Comparison of ENCODE assay signal across 8 cellular contexts in the genomic region with DNA sequence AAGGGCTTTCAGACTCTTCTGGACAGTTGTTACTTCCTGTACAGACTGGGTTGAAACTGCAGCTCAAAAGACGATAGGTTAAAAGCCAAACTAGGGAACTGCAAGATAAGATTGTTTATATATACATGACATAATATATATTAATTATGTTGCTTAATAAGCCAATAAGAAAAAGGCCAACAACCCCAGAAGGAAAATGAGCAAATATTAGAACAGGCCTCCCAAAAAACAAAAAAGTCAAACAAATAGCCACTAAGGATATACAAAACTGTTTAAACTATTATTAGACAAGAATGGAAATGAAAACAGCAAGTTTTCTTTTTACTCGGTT. TPM values are rescaled to one million over a fixed set of nuclear protein-coding genes. Genes with fewer than 3 reads are reported as not detected.
DNase-seq lines count a peak whose midpoint lies in the region; ATAC-seq, FAIRE-seq and TF ChIP-seq lines count a peak whose summit lies in the region.

No MANE protein-coding gene starts in this region.

- no TSS peak for BruUV-seq in K562 (replicated peaks; lab: Mats Ljungman, UMichigan)

- peaks cover 27% of the 10 kb centered on the region for H3K79me2 ChIP-seq in K562 (ENCODE audit: control insufficient read depth, insufficient read depth, low read length)

- H4K20me1 ChIP-seq in K562 (replicated peaks; ENCODE audit: control insufficient read depth, insufficient read depth, low read length) = no peaks in the 10 kb centered on the region

- intact Hi-C loops in heart right ventricle (cut with DNase I) = loop anchor here in 1 of 10 donors (2.0 kb wide), 1 partner anchor 21 kb away; no protein-coding TSS in a partner anchor
- intact Hi-C loops in Right ventricle myocardium inferior (cut with DNase I) = loop anchor here (10.0 kb wide), 1 partner anchor 195 kb away; a partner anchor contains a TSS
- intact Hi-C loops in K562 (cut with micrococcal nuclease) = no loop called here
- intact Hi-C loops in aorta (cut with DNase I) = no loop called here

- H3K9ac ChIP-seq in K562 (ENCODE audit: insufficient read depth in 1 of 2, low read depth in 2 of 2, low read length in 2 of 2) = peak overlapping the region in 1 of 2 experiments; percentile 88; a peak in 2 of 4 replicates

- H3K4me2 ChIP-seq in K562 (ENCODE audit: insufficient read depth, low read length) = peak overlapping the region; percentile 91; the same call in 1 of the 2 replicates

- peaks cover 0 to 14% (median 0%) of the 10 kb centered on the region in 11 donors for H3K9me3 ChIP-seq in heart right ventricle
- H3K9me3 ChIP-seq in K562 (replicated peaks; ENCODE audit: control insufficient read depth, insufficient read depth, low read depth, low read length) = 0 out of 2 replicates have a peak, but pooled peaks cover 2% of the 10 kb centered on the region
- no peaks in the 10 kb centered on the region for H3K9me3 ChIP-seq in aorta (ENCODE audit: control insufficient read depth, low read length)

- no peak for DNase-seq in heart right ventricle
- DNase-seq in Right ventricle myocardium inferior (ENCODE audit: missing footprints) = no peak
- DNase-seq in K562 (ENCODE audit: extremely low read depth in 1 of 4, low spot score in 3 of 4) = no peak
- no peak for DNase-seq in mesothelial cell of epicardium (ENCODE audit: low spot score in 2 of 2, unreplicated experiment in 2 of 2)
- DNase-seq in aorta = no peak
- DNase-seq in nucleus accumbens (lab: John Stamatoyannopoulos, UW) = no peak
- no peak for DNase-seq in NCI-H187 (lab: John Stamatoyannopoulos, UW)

- H3K27me3 ChIP-seq in heart right ventricle = peaks cover 0 to 31% (median 7%) of the 10 kb centered on the region in 7 donors
- no peaks in the 10 kb centered on the region for H3K27me3 ChIP-seq in K562 (ENCODE audit: control insufficient read depth in 2 of 2, insufficient read depth in 2 of 2, low read length in 2 of 2)
- no peaks in the 10 kb centered on the region for H3K27me3 ChIP-seq in aorta (ENCODE audit: control insufficient read depth in 1 of 2, insufficient read depth in 2 of 2, low read length in 1 of 2)

- FAIRE-seq in K562 (lab: Jason Lieb, UNC) = no peak

- peak overlapping the region; percentile 74 for H3K4me3 Mint-ChIP-seq in mesothelial cell of epicardium

- TF ChIP-seq EP300 in K562 (IDR thresholded peaks at IDR 0.05; ENCODE audit: low read length) = no peak

- H3K4me1 ChIP-seq in heart right ventricle = peaks cover 0 to 24% (median 13%) of the 10 kb centered on the region in 9 donors
- H3K4me1 ChIP-seq in K562 (replicated peaks in 1 of 2; ENCODE audit: control insufficient read depth in 2 of 2, insufficient read depth in 2 of 2, low read length in 2 of 2) = peaks cover 12 to 18% of the 10 kb centered on the region in 2 experiments; a peak in 4 of 5 replicates
- no peaks in the 10 kb centered on the region for H3K4me1 ChIP-seq in aorta (ENCODE audit: control insufficient read depth in 1 of 2, insufficient read depth in 2 of 2, low read length in 2 of 2)

- H3K4me1 Mint-ChIP-seq in mesothelial cell of epicardium = peaks cover 35% of the 10 kb centered on the region

- H3K27me3 Mint-ChIP-seq in mesothelial cell of epicardium (ENCODE audit: low read depth) = no peaks in the 10 kb centered on the region

- no peak for TF ChIP-seq POLR2A in K562 (conservative IDR thresholded peaks at IDR 0.05)

- H3K36me3 ChIP-seq in heart right ventricle = peaks cover 0 to 34% (median 22%) of the 10 kb centered on the region in 9 donors
- peaks cover 26% of the 10 kb centered on the region for H3K36me3 ChIP-seq in K562 (ENCODE audit: control insufficient read depth, insufficient read depth, low read length)
- H3K36me3 ChIP-seq in aorta (ENCODE audit: control insufficient read depth in 1 of 2, insufficient read depth in 2 of 2, low read length in 1 of 2) = peaks cover 4 to 12% of the 10 kb centered on the region in 2 donors

- CTCF ChIA-PET in K562 (lab: Yijun Ruan, JAX; ENCODE audit: low intra/inter-chr PET ratio) = no interaction called here

- 23 to 25% methylated on average over 2 of the region's 2 CpGs for WGBS in heart right ventricle, 2 donors
- WGBS in K562 (ENCODE audit: insufficient coverage, low coverage, missing lambda C conversion rate) = 23% methylated on average over 2 of the region's 2 CpGs
- 3 to 5% methylated on average over 2 of the region's 2 CpGs for WGBS in aorta, 2 donors

- TF ChIP-seq RAD21 in K562 (CRISPR knock-in tag; conservative IDR thresholded peaks at IDR 0.05 in 1 of 2, IDR thresholded peaks at IDR 0.05 in 1 of 2) = no peak

- H2AFZ ChIP-seq in K562 (ENCODE audit: low read depth, low read length) = peak overlapping the region; percentile 92

- POLR2A ChIA-PET in K562 (lab: Yijun Ruan, JAX) = interaction anchor here (0.7 to 1.0 kb wide), 5 partner anchors 9 to 277 kb away, joined by 3 to 6 read pairs (median 3); no protein-coding TSS in a partner anchor

- no peaks in the 10 kb centered on the region for H3K9me1 ChIP-seq in K562 (ENCODE audit: control insufficient read depth, insufficient read depth, low read length)

- peak overlapping the region; percentile 83 for H3K27ac Mint-ChIP-seq in mesothelial cell of epicardium

- H3K9me3 Mint-ChIP-seq in mesothelial cell of epicardium = no peaks in the 10 kb centered on the region

- in situ Hi-C loops in K562 (cut with MboI) = no loop called here

- H3K27ac ChIP-seq in heart right ventricle (peak overlapping the region in 9 of 10 donors; percentile 82 to 94 (median 90)), K562 (ENCODE audit: extremely low read depth, low read depth, low read length) (peak overlapping the region; percentile 88), aorta (ENCODE audit: low read depth in 1 of 2, low read length in 2 of 2) (no peak overlapping the region)

- peaks cover 17% of the 10 kb centered on the region for H3K36me3 Mint-ChIP-seq in mesothelial cell of epicardium

- H3K4me3 ChIP-seq in heart right ventricle = peak overlapping the region; percentile 55 to 85 (median 72)
- peak overlapping the region; percentile 62; the same call in 1 of the 2 replicates for H3K4me3 ChIP-seq in K562
- H3K4me3 ChIP-seq in aorta (ENCODE audit: low read length in 2 of 2) = peak overlapping the region; percentile 51 to 88

- ATAC-seq in heart right ventricle = no peak
- ATAC-seq in Right ventricle myocardium inferior = no peak
- ATAC-seq in K562 = no peak
- ATAC-seq in aorta (ENCODE audit: low FRiP score) = no peak
- no peak for ATAC-seq in HG03439 (IDR thresholded peaks at IDR 0.05; ENCODE audit: unreplicated experiment)

- no peak for TF ChIP-seq CTCF in heart right ventricle (IDR thresholded peaks at IDR 0.05)
- no peak for TF ChIP-seq CTCF in K562 (IDR thresholded peaks at IDR 0.05 in 2 of 3, conservative IDR thresholded peaks at IDR 0.05 in 1 of 3; ENCODE audit: insufficient read depth in 2 of 3, low read depth in 1 of 3, low read length in 3 of 3)
- no peak for TF ChIP-seq CTCF in mesothelial cell of epicardium (IDR thresholded peaks at IDR 0.05; ENCODE audit: unreplicated experiment)

RNA-seq across cellular contexts. Expression of a gene that starts 0.5 kb away (rescaled TPM):
- total RNA-seq in heart right ventricle (10 to 100 TPM in 4 of 10 donors, 1 to 10 TPM in 6; 5.6 to 11.6 (median 9.3) TPM), Right ventricle myocardium inferior (8.2 TPM), K562 (2014; rRNA removed) (14.7 and 15.6 TPM in 2 replicates), K562 (2014; rRNA removed; fragmentation: Illumina TruSeq; extraction: Trizol) (18.2 and 20.2 TPM in 2 replicates), K562 (2015; rRNA removed; fragmentation: Illumina TruSeq; extraction: Trizol) (18.1 and 20.2 TPM in 2 replicates), K562 (2021) (11.2 and 12.9 TPM in 2 replicates), mesothelial cell of epicardium (25.3 to 29.2 TPM (median 28.7 TPM) in 3 replicates), aorta (10 to 100 TPM; 12.2 to 14.9 TPM)
- polyA plus RNA-seq in heart right ventricle (1 to 10 TPM; 2.7 to 4.6 TPM), K562 (2011; rRNA removed) (18.0 and 24.8 TPM in 2 replicates), K562 (2014; fragmentation: Illumina TruSeq; extraction: Trizol) (12.7 and 13.4 TPM in 2 replicates), K562 (2014; fragmentation: Nextera tagmentation; extraction: Ambion mirVana) (1 to 10 TPM; 4.6 to 6.7 TPM), K562 (2014; rRNA removed) (10.1 and 11.3 TPM in 2 replicates), aorta (1 to 10 TPM; 6.8 to 9.7 TPM)
- total RNA-seq in K562 (2011; cell fraction: chromatin; rRNA removed; ENCODE audit: low replicate concordance) = 10.0 and 40.3 TPM in 2 replicates
- 8.5 and 10.3 TPM in 2 replicates for total RNA-seq in K562 (2011; cell fraction: nucleolus; rRNA removed)
- total RNA-seq in K562 (2011; cell fraction: nucleoplasm; rRNA removed) = 20.2 and 27.1 TPM in 2 replicates
- 5.2 and 11.9 TPM in 2 replicates for polyA plus RNA-seq in K562 (2011; cell fraction: cytosol; rRNA removed)
- 15.9 and 20.2 TPM in 2 replicates for polyA plus RNA-seq in K562 (2011; cell fraction: nucleus; rRNA removed)
- 8.5 and 11.0 TPM in 2 replicates for polyA plus RNA-seq in K562 (2012)
- 25.9 and 26.4 TPM in 2 replicates for polyA minus RNA-seq in K562 (2011; rRNA and poly(A)+ RNA removed)
- polyA minus RNA-seq in K562 (2011; cell fraction: cytosol; rRNA and poly(A)+ RNA removed) = 7.1 and 8.5 TPM in 2 replicates
- polyA minus RNA-seq in K562 (2011; cell fraction: nucleus; rRNA and poly(A)+ RNA removed) = 12.5 and 22.3 TPM in 2 replicates

RNA-seq across cellular contexts. Expression of a gene that starts 59.2 kb away (rescaled TPM):
- total RNA-seq in heart right ventricle (1 to 10 TPM in 9 of 10 donors, under 1 TPM in 1; 0.74 to 3.1 (median 2.0) TPM), Right ventricle myocardium inferior (0.51 TPM), K562 (2014; rRNA removed) (0.09 TPM in 1 of 2 replicates, not detected in the other), K562 (2014; rRNA removed; fragmentation: Illumina TruSeq; extraction: Trizol) (0.13 and 0.25 TPM in 2 replicates), K562 (2015; rRNA removed; fragmentation: Illumina TruSeq; extraction: Trizol) (0.11 and 0.38 TPM in 2 replicates), K562 (2021) (0.11 and 0.29 TPM in 2 replicates), mesothelial cell of epicardium (0.42 to 1.2 TPM (median 0.72 TPM) in 3 replicates), aorta (1 to 10 TPM; 4.2 to 4.8 TPM)
- polyA plus RNA-seq in heart right ventricle (1 to 10 TPM in 1 of 2 donors, under 1 TPM in 1; 0.04 to 1.3 TPM), K562 (2011; rRNA removed) (0.43 TPM in 1 of 2 replicates, not detected in the other), K562 (2014; fragmentation: Illumina TruSeq; extraction: Trizol) (0.10 and 0.16 TPM in 2 replicates), K562 (2014; fragmentation: Nextera tagmentation; extraction: Ambion mirVana) (under 1 TPM; 0.08 to 0.27 TPM), K562 (2014; rRNA removed) (0.07 TPM in 1 of 2 replicates, not detected in the other), aorta (under 1 TPM in 1 of 2 donors, not detected in 1; 0.38 TPM)
- 0.32 and 0.60 TPM in 2 replicates for total RNA-seq in K562 (2011; cell fraction: chromatin; rRNA removed; ENCODE audit: low replicate concordance)
- 0.26 TPM in 1 of 2 replicates, not detected in the other for total RNA-seq in K562 (2011; cell fraction: nucleolus; rRNA removed)
- 0.61 and 0.95 TPM in 2 replicates for total RNA-seq in K562 (2011; cell fraction: nucleoplasm; rRNA removed)
- polyA plus RNA-seq in K562 (2011; cell fraction: cytosol; rRNA removed) = 0.12 and 0.13 TPM in 2 replicates
- 0.08 and 0.46 TPM in 2 replicates for polyA plus RNA-seq in K562 (2011; cell fraction: nucleus; rRNA removed)
- polyA plus RNA-seq in K562 (2012) = 0.21 and 0.75 TPM in 2 replicates
- polyA minus RNA-seq in K562 (2011; rRNA and poly(A)+ RNA removed) = 0.28 TPM in 1 of 2 replicates, not detected in the other
- not detected in 2 replicates for polyA minus RNA-seq in K562 (2011; cell fraction: cytosol; rRNA and poly(A)+ RNA removed)
- 0.22 and 0.27 TPM in 2 replicates for polyA minus RNA-seq in K562 (2011; cell fraction: nucleus; rRNA and poly(A)+ RNA removed)

Comparison
In these comparisons a context has a peak if more than half of its experiments do, and no peak if none do; other contexts are left out.
1. H3K27ac ChIP-seq: peak in heart right ventricle (9 of 10) and K562 (single experiment); none in aorta (0 of 2).
2. Peak in every context shown above with its lines, with median percentiles within 50 percentile points of each other: H3K4me3 ChIP-seq.